In genomic region chr18:71998547-71998946, GRCh38 we compare ENCODE assay signal across 17 cellular contexts.
"Had no signal": no experiment of that assay in that cellular context is flagged by ENCODE, and none has a peak within 500 bp of the region (broad histone marks: within the 10 kb centered on the region; RNA-seq: fewer than 3 reads in every experiment).

No MANE protein-coding gene starts in this region.

- DNase-seq: dermis blood vessel endothelial cell; effector memory CD4-positive, alpha-beta T cell; mesenchymal stem cell; mucosa of descending colon; naive thymus-derived CD4-positive, alpha-beta T cell; stimulated activated CD4-positive, alpha-beta T cell treated with anti-CD3 and anti-CD28 coated beads, Interleukin-12 subunit alpha, Interleukin-12 subunit beta, amount 100 ng/mL, for 4 hours; stimulated activated CD4-positive, alpha-beta T cell treated with anti-CD3 and anti-CD28 coated beads, Interleukin-2, amount 100 ng/mL, for 24 hours; stimulated activated CD4-positive, alpha-beta T cell treated with anti-CD3 and anti-CD28 coated beads, Interleukin-4, amount 100 ng/mL, for 4 hours; stimulated activated naive B cell treated with anti-CD40 and anti-IgM and Interleukin-4, amounts not matched to agents 10 μg/mL and 1 μg/mL and 100 μg/mL, for 72 hours; stimulated activated naive CD8-positive, alpha-beta T cell treated with anti-CD3 and anti-CD28 coated beads, Interleukin-15, amount 100 ng/mL, for 72 hours; transverse colon had no signal

- H3K4me3 ChIP-seq: coronary artery, mucosa of descending colon, neural progenitor cell, smooth muscle cell, suprapubic skin, transverse colon, vagina had no signal

- ATAC-seq: mucosa of descending colon; naive thymus-derived CD4-positive, alpha-beta T cell; sciatic nerve; stimulated activated naive B cell treated with anti-CD40 and anti-IgM and Interleukin-4, amounts not matched to agents 10 μg/mL and 1 μg/mL and 100 μg/mL, for 72 hours; stimulated activated naive CD8-positive, alpha-beta T cell treated with anti-CD3 and anti-CD28 coated beads, Interleukin-15, amount 100 ng/mL, for 72 hours had no signal

- H3K36me3 ChIP-seq: neural progenitor cell, suprapubic skin, transverse colon, vagina had no signal

- H3K27me3 ChIP-seq: neural progenitor cell, suprapubic skin, transverse colon, vagina had no signal
